Comparison of ENCODE assay signal across 23 cellular contexts in genomic region chr9:37971107-37971459, GRCh38.
DNase-seq lines count a peak whose midpoint lies in the region; ATAC-seq and FAIRE-seq lines count a peak whose summit lies in the region.
"Had no signal": no experiment of that assay in that cellular context is flagged by ENCODE, and none has a peak within 500 bp of the region (broad histone marks: within the 10 kb centered on the region; RNA-seq: fewer than 3 reads in every experiment).

No MANE protein-coding gene starts in this region.

- no peak overlapping the region for H3K23ac ChIP-seq in mesenchymal stem cell (ENCODE audit: low read length in 2 of 2)

- FAIRE-seq in urothelium cell line (lab: Jason Lieb, UNC) = peak; percentile 32
- FAIRE-seq: G401.6 had no signal

- 81% methylated on average over 7 of the region's 7 CpGs for WGBS in mesenchymal stem cell

- H2AK5ac ChIP-seq in mesenchymal stem cell (ENCODE audit: low read length, severe bottlenecking) = no peak overlapping the region

- H3K4me3 ChIP-seq in mesenchymal stem cell (ENCODE audit: insufficient read depth in 1 of 2, low read depth in 1 of 2, low read length in 2 of 2) = no peak overlapping the region
- H3K4me3 ChIP-seq: heart left ventricle, suprapubic skin had no signal

- H3K27me3 ChIP-seq in mesenchymal stem cell (ENCODE audit: control insufficient read depth in 1 of 2, insufficient read depth in 1 of 2, low read length in 2 of 2) = no peaks in the 10 kb centered on the region
- H3K27me3 ChIP-seq: heart left ventricle, suprapubic skin had no signal

- H3K14ac ChIP-seq in mesenchymal stem cell (ENCODE audit: low read length in 2 of 2) = no peak overlapping the region

- H3K4me1 Mint-ChIP-seq in activated naive CD8-positive, alpha-beta T cell treated with anti-CD3 and anti-CD28 coated beads, Interleukin-2, amount 50 U/mL, for 24 hours = peaks cover 8% of the 10 kb centered on the region
- peaks cover 5% of the 10 kb centered on the region for H3K4me1 Mint-ChIP-seq in activated naive CD8-positive, alpha-beta T cell treated with anti-CD3 and anti-CD28 coated beads for 36 hours
- no peaks in the 10 kb centered on the region for H3K4me1 Mint-ChIP-seq in activated T-helper 17 cell treated with anti-CD3 and anti-CD28 coated beads, Interleukin-2, amount 50 U/mL, for 72 hours

- peaks cover 21 to 62% of the 10 kb centered on the region in 2 experiments for H3K36me3 ChIP-seq in mesenchymal stem cell (ENCODE audit: control insufficient read depth in 1 of 2, insufficient read depth in 2 of 2, low read depth in 1 of 2, low read length in 2 of 2)

- no peak overlapping the region for H3K4me2 ChIP-seq in mesenchymal stem cell (ENCODE audit: low read length, poor library complexity, severe bottlenecking)
- H3K4me2 ChIP-seq: KMS-11 had no signal

- peak overlapping the region; percentile 27 for H4K8ac ChIP-seq in mesenchymal stem cell (ENCODE audit: low read length)

- peaks cover 2% of the 10 kb centered on the region for H3K27me3 Mint-ChIP-seq in activated naive CD8-positive, alpha-beta T cell treated with anti-CD3 and anti-CD28 coated beads, Interleukin-2, amount 50 U/mL, for 24 hours
- no peaks in the 10 kb centered on the region for H3K27me3 Mint-ChIP-seq in activated naive CD8-positive, alpha-beta T cell treated with anti-CD3 and anti-CD28 coated beads for 36 hours
- peaks cover 3% of the 10 kb centered on the region for H3K27me3 Mint-ChIP-seq in activated T-helper 17 cell treated with anti-CD3 and anti-CD28 coated beads, Interleukin-2, amount 50 U/mL, for 72 hours

- H3K9me3 Mint-ChIP-seq in activated naive CD8-positive, alpha-beta T cell treated with anti-CD3 and anti-CD28 coated beads, Interleukin-2, amount 50 U/mL, for 24 hours = no peaks in the 10 kb centered on the region
- no peaks in the 10 kb centered on the region for H3K9me3 Mint-ChIP-seq in activated naive CD8-positive, alpha-beta T cell treated with anti-CD3 and anti-CD28 coated beads for 36 hours
- H3K9me3 Mint-ChIP-seq in activated T-helper 17 cell treated with anti-CD3 and anti-CD28 coated beads, Interleukin-2, amount 50 U/mL, for 72 hours = no peaks in the 10 kb centered on the region
- H3K9me3 Mint-ChIP-seq: natural killer cell had no signal

- H2BK5ac ChIP-seq in mesenchymal stem cell (ENCODE audit: low read depth, low read length, poor library complexity, severe bottlenecking) = no peak overlapping the region

- DNase-seq in activated naive CD8-positive, alpha-beta T cell treated with anti-CD3 and anti-CD28 coated beads, Interleukin-2, amount 50 U/mL, for 24 hours = no peak
- DNase-seq in activated naive CD8-positive, alpha-beta T cell treated with anti-CD3 and anti-CD28 coated beads for 36 hours = no peak
- DNase-seq in mesenchymal stem cell = no peak
- no peak for DNase-seq in urothelium cell line (ENCODE audit: low spot score)
- DNase-seq in NCI-H187 treated with DMSO at 0.1 percent for 48 hours (lab: John Stamatoyannopoulos, UW) = no peak
- DNase-seq in A172 (ENCODE audit: low spot score) = no peak
- DNase-seq: activated CD4-positive, CD25-positive, alpha-beta regulatory T cell; activated effector memory CD4-positive, alpha-beta T cell treated with Interleukin-2 at 50 U/mL for 16 hours; dermis blood vessel endothelial cell; midbrain; natural killer cell; NCI-H187; SHP77 had no signal

- H3K27ac Mint-ChIP-seq in activated naive CD8-positive, alpha-beta T cell treated with anti-CD3 and anti-CD28 coated beads, Interleukin-2, amount 50 U/mL, for 24 hours = no peak overlapping the region
- no peak overlapping the region for H3K27ac Mint-ChIP-seq in activated naive CD8-positive, alpha-beta T cell treated with anti-CD3 and anti-CD28 coated beads for 36 hours
- H3K27ac Mint-ChIP-seq in activated T-helper 17 cell treated with anti-CD3 and anti-CD28 coated beads, Interleukin-2, amount 50 U/mL, for 72 hours = no peak overlapping the region
- H3K27ac Mint-ChIP-seq: natural killer cell had no signal

- H4K91ac ChIP-seq in mesenchymal stem cell (ENCODE audit: low read length) = no peak overlapping the region

- H2BK120ac ChIP-seq in mesenchymal stem cell (ENCODE audit: low read depth, low read length) = no peak overlapping the region

- no peaks in the 10 kb centered on the region for H3K9me3 ChIP-seq in mesenchymal stem cell (ENCODE audit: control insufficient read depth, low read length)
- H3K9me3 ChIP-seq: heart left ventricle, suprapubic skin had no signal

- H3K27ac ChIP-seq in mesenchymal stem cell (ENCODE audit: low read length, poor library complexity, severe bottlenecking) = no peak overlapping the region
- H3K27ac ChIP-seq: heart left ventricle, KMS-11, parathyroid adenoma, suprapubic skin had no signal

- H3K9ac ChIP-seq in mesenchymal stem cell (ENCODE audit: low read length) = no peak overlapping the region
- H3K9ac ChIP-seq: KMS-11, parathyroid adenoma had no signal

- ATAC-seq in activated naive CD8-positive, alpha-beta T cell treated with anti-CD3 and anti-CD28 coated beads, Interleukin-2, amount 50 U/mL, for 24 hours = peak; percentile 66
- peak; percentile 86 for ATAC-seq in activated T-helper 17 cell treated with anti-CD3 and anti-CD28 coated beads, Interleukin-2, amount 50 U/mL, for 72 hours (replicated peaks)
- no peak for ATAC-seq in HG02623 (IDR thresholded peaks at IDR 0.05; ENCODE audit: unreplicated experiment)
- ATAC-seq: HCT116, heart left ventricle, left lobe of liver, natural killer cell, sciatic nerve had no signal

- H3K4me3 Mint-ChIP-seq in activated naive CD8-positive, alpha-beta T cell treated with anti-CD3 and anti-CD28 coated beads, Interleukin-2, amount 50 U/mL, for 24 hours = no peak overlapping the region
- H3K4me3 Mint-ChIP-seq in activated naive CD8-positive, alpha-beta T cell treated with anti-CD3 and anti-CD28 coated beads for 36 hours = no peak overlapping the region
- no peak overlapping the region for H3K4me3 Mint-ChIP-seq in activated T-helper 17 cell treated with anti-CD3 and anti-CD28 coated beads, Interleukin-2, amount 50 U/mL, for 72 hours
- H3K4me3 Mint-ChIP-seq: natural killer cell had no signal

- H3K4ac ChIP-seq in mesenchymal stem cell (ENCODE audit: low read depth in 1 of 2, low read length in 2 of 2) = peak overlapping the region in 1 of 2 experiments; percentile 10

- no peak overlapping the region for H2AFZ ChIP-seq in mesenchymal stem cell (ENCODE audit: low read depth, low read length)
- H2AFZ ChIP-seq: parathyroid adenoma had no signal

- peak overlapping the region in 1 of 2 experiments; percentile 18 for H2BK12ac ChIP-seq in mesenchymal stem cell (ENCODE audit: low read length in 2 of 2)

- peaks cover 60% of the 10 kb centered on the region for H3K4me1 ChIP-seq in mesenchymal stem cell (ENCODE audit: control insufficient read depth, insufficient read depth, low read depth, low read length)
- H3K4me1 ChIP-seq: parathyroid adenoma had no signal

- H3K36me3 Mint-ChIP-seq in activated naive CD8-positive, alpha-beta T cell treated with anti-CD3 and anti-CD28 coated beads, Interleukin-2, amount 50 U/mL, for 24 hours (ENCODE audit: low read depth) = no peaks in the 10 kb centered on the region
- H3K36me3 Mint-ChIP-seq in activated naive CD8-positive, alpha-beta T cell treated with anti-CD3 and anti-CD28 coated beads for 36 hours = no peaks in the 10 kb centered on the region
- no peaks in the 10 kb centered on the region for H3K36me3 Mint-ChIP-seq in activated T-helper 17 cell treated with anti-CD3 and anti-CD28 coated beads, Interleukin-2, amount 50 U/mL, for 72 hours (ENCODE audit: low read depth)
- H3K36me3 Mint-ChIP-seq: natural killer cell had no signal

- H2BK15ac ChIP-seq in mesenchymal stem cell (ENCODE audit: low read depth, poor library complexity, severe bottlenecking) = no peak overlapping the region

- peak overlapping the region in 1 of 2 experiments; percentile 32 for H3K18ac ChIP-seq in mesenchymal stem cell (ENCODE audit: low read depth in 1 of 2, low read length in 2 of 2)

- H3K79me1 ChIP-seq in mesenchymal stem cell (replicated peaks; ENCODE audit: low read length, poor library complexity, severe bottlenecking) = peaks cover 20% of the 10 kb centered on the region
